Comparison of ENCODE assay signal across 22 cellular contexts in the genomic region with DNA sequence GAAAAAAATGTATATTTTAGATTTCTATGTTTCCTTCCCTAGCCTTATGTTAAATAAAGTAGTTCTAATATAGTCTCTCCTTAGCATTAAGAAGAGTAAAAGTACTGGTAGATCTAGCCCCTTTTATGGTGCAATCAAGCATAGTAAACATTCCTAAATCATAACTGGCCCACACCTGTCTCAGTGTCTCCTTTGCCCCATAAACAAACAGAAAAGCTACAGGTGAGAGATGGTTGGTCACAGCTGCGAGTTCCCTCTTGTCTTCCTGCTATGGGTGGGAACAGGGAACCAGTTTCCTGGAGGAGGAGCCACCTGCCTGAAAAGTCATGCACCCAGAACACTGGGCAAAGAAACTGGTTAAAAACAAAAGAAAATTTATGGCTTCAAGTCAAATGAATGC. TPM values are rescaled to one million over a fixed set of nuclear protein-coding genes. Genes with fewer than 3 reads are reported as not detected.
DNase-seq lines count a peak whose midpoint lies in the region; ATAC-seq, FAIRE-seq and TF ChIP-seq lines count a peak whose summit lies in the region.
"Had no signal": no experiment of that assay in that cellular context is flagged by ENCODE, and none has a peak within 500 bp of the region (broad histone marks: within the 10 kb centered on the region; RNA-seq: fewer than 3 reads in every experiment).

No MANE protein-coding gene starts in this region.

- peaks cover 0 to 5% of the 10 kb centered on the region in 2 experiments; a peak in 2 of 4 replicates for H3K4me1 ChIP-seq in HCT116 (ENCODE audit: control insufficient read depth in 1 of 2, insufficient read depth in 2 of 2, low read length in 2 of 2)
- H3K4me1 ChIP-seq in pancreas = peaks cover 0 to 5% (median 0%) of the 10 kb centered on the region in 3 donors
- H3K4me1 ChIP-seq in CD8-positive, alpha-beta memory T cell (ENCODE audit: insufficient read depth, low read length) = no peaks in the 10 kb centered on the region
- H3K4me1 ChIP-seq in ascending aorta = no peaks in the 10 kb centered on the region
- H3K4me1 ChIP-seq: BLaER1, spleen, stomach had no signal

- no peak for TF ChIP-seq POLR2A in HCT116 (IDR thresholded peaks at IDR 0.05; ENCODE audit: borderline replicate concordance, extremely low read depth, insufficient read depth, insufficient read length)

- DNase-seq in HCT116 (ENCODE audit: low read depth, low spot score) = no peak
- peak; percentile 80 for DNase-seq in NCI-H2029 treated with DMSO at 0.1 percent for 48 hours (lab: John Stamatoyannopoulos, UW)
- DNase-seq in SW480 (ENCODE audit: low spot score) = peak; percentile 49
- peak in 3 of 6 donors; percentile 29 to 54 (median 34) for DNase-seq in pancreas
- DNase-seq in CD8-positive, alpha-beta memory T cell = no peak
- no peak for DNase-seq in ascending aorta (ENCODE audit: low spot score in 2 of 2)
- DNase-seq: activated B cell treated with CpG ODN at 0.5 μM for 24 hours; activated effector memory CD4-positive, alpha-beta T cell treated with anti-CD3 and anti-CD28 coated beads, Interleukin-2, amount 50 U/mL, for 16 hours; dermis blood vessel endothelial cell; EL; HFFc6; hippocampal formation; NCI-H2171 treated with DMSO at 0.1 percent for 48 hours; OCI-M1; posterior cingulate gyrus; spleen; stomach had no signal

- H3K27me3 Mint-ChIP-seq in CD8-positive, alpha-beta memory T cell = peaks cover 5 to 38% of the 10 kb centered on the region in 2 donors

- RAD21 ChIA-PET in HCT116 (lab: Charles Lee; ENCODE audit: low non-redundant PET in 1 of 2, low total read pairs in 2 of 2, uncharacterized antibody in 2 of 2, unreplicated experiment in 2 of 2) = no interaction called here

- H3K4me3 ChIP-seq in HCT116 (replicated peaks in 1 of 2; ENCODE audit: low read depth in 1 of 2, low read length in 2 of 2) (no peak overlapping the region), pancreas (no peak overlapping the region), ascending aorta (no peak overlapping the region)
- H3K4me3 ChIP-seq in CD8-positive, alpha-beta memory T cell (ENCODE audit: low read length) = no peak overlapping the region
- H3K4me3 ChIP-seq: BLaER1, spleen, stomach had no signal

- H3K79me2 ChIP-seq in HCT116 (ENCODE audit: insufficient read depth, low read length) = no peaks in the 10 kb centered on the region

- H2AFZ ChIP-seq in HCT116 (ENCODE audit: low read depth, low read length, poor library complexity, severe bottlenecking) = peak overlapping the region; percentile 82

- H3K27ac Mint-ChIP-seq in CD8-positive, alpha-beta memory T cell = no peak overlapping the region
- H3K27ac Mint-ChIP-seq: activated B cell treated with CpG ODN at 0.5 μM for 24 hours, HFFc6 had no signal

- 4 to 13% methylated on average over 1 of the region's 1 CpG for WGBS in pancreas, 2 donors

- intact Hi-C loops in HCT116 (cut with micrococcal nuclease) (no loop called here), pancreas (cut with DNase I) (no loop called here), ascending aorta (cut with DNase I) (no loop called here)

- no peak for TF ChIP-seq RAD21 in HCT116 (IDR thresholded peaks at IDR 0.05; ENCODE audit: low read depth)

- H3K9me3 ChIP-seq in HCT116 (ENCODE audit: control insufficient read depth in 1 of 2, insufficient read depth in 1 of 2, low read depth in 1 of 2, low read length in 2 of 2) (no peaks in the 10 kb centered on the region), pancreas (no peaks in the 10 kb centered on the region), ascending aorta (no peaks in the 10 kb centered on the region)
- no peaks in the 10 kb centered on the region for H3K9me3 ChIP-seq in CD8-positive, alpha-beta memory T cell (ENCODE audit: low read length)
- H3K9me3 ChIP-seq: BLaER1, spleen, stomach had no signal

- POLR2A ChIA-PET in HCT116 (lab: Charles Lee) = no interaction called here
- POLR2A ChIA-PET in CD8-positive, alpha-beta memory T cell (lab: Charles Lee) = interaction anchor here (0.9 kb wide), 1 partner anchor 12 kb away, joined by 3 read pairs; no protein-coding TSS in a partner anchor

- no peak overlapping the region for H3K4me3 Mint-ChIP-seq in CD8-positive, alpha-beta memory T cell
- H3K4me3 Mint-ChIP-seq: activated B cell treated with CpG ODN at 0.5 μM for 24 hours, HFFc6 had no signal

- H3K36me3 Mint-ChIP-seq in CD8-positive, alpha-beta memory T cell = no peaks in the 10 kb centered on the region

- H3K27ac ChIP-seq in HCT116 (ENCODE audit: low read depth, low read length) (no peak overlapping the region), pancreas (no peak overlapping the region), ascending aorta (no peak overlapping the region)
- H3K27ac ChIP-seq in CD8-positive, alpha-beta memory T cell (ENCODE audit: low read depth, low read length) = no peak overlapping the region
- H3K27ac ChIP-seq: BLaER1, HL-60, KMS-11, spleen, stomach had no signal

- no peaks in the 10 kb centered on the region for H3K4me1 Mint-ChIP-seq in CD8-positive, alpha-beta memory T cell
- H3K4me1 Mint-ChIP-seq: activated B cell treated with CpG ODN at 0.5 μM for 24 hours had no signal

- peaks cover 0 to 4% (median 0%) of the 10 kb centered on the region in 5 donors for H3K9me3 Mint-ChIP-seq in CD8-positive, alpha-beta memory T cell
- H3K9me3 Mint-ChIP-seq: HFFc6 had no signal

- no peaks in the 10 kb centered on the region for H3K27me3 ChIP-seq in HCT116 (ENCODE audit: insufficient read depth, low read length)
- no peaks in the 10 kb centered on the region for H3K27me3 ChIP-seq in pancreas
- H3K27me3 ChIP-seq in CD8-positive, alpha-beta memory T cell (ENCODE audit: insufficient read depth, low read length, poor library complexity, severe bottlenecking) = no peaks in the 10 kb centered on the region
- H3K27me3 ChIP-seq in ascending aorta = no peaks in the 10 kb centered on the region
- H3K27me3 ChIP-seq: BLaER1, stomach had no signal

- no peaks in the 10 kb centered on the region for H3K9me2 ChIP-seq in HCT116 (ENCODE audit: insufficient read depth)

- CTCF ChIA-PET in HCT116 (lab: Charles Lee) = no interaction called here
- CTCF ChIA-PET in CD8-positive, alpha-beta memory T cell (lab: Charles Lee) = no interaction called here

- BruUV-seq in HCT116 (replicated peaks; lab: Mats Ljungman, UMichigan) = no TSS peak

- H4K20me1 ChIP-seq in HCT116 (ENCODE audit: insufficient read depth) = no peaks in the 10 kb centered on the region
- H4K20me1 ChIP-seq: BLaER1 had no signal

- peak; percentile 43 for FAIRE-seq in pancreas (lab: Jason Lieb, UNC)
- FAIRE-seq: astrocyte had no signal

- TF ChIP-seq CTCF in HCT116 (IDR thresholded peaks at IDR 0.05 in 2 of 3, conservative IDR thresholded peaks at IDR 0.05 in 1 of 3; ENCODE audit: borderline replicate concordance in 1 of 3, insufficient read depth in 1 of 3, low read depth in 2 of 3, low read length in 2 of 3) (no peak), pancreas (IDR thresholded peaks at IDR 0.05) (no peak), ascending aorta (IDR thresholded peaks at IDR 0.05) (no peak)

- ATAC-seq in HCT116 (peak; percentile 90), pancreas (peak; percentile 84 to 97 (median 92)), HG03025 (IDR thresholded peaks at IDR 0.05; ENCODE audit: low FRiP score, unreplicated experiment) (no peak)

- H3K36me3 ChIP-seq in HCT116 (ENCODE audit: control insufficient read depth in 1 of 2, insufficient read depth in 2 of 2, low read length in 2 of 2) = no peaks in the 10 kb centered on the region
- H3K36me3 ChIP-seq in pancreas = no peaks in the 10 kb centered on the region
- H3K36me3 ChIP-seq in CD8-positive, alpha-beta memory T cell (ENCODE audit: insufficient read depth, low read length) = no peaks in the 10 kb centered on the region
- H3K36me3 ChIP-seq in ascending aorta = no peaks in the 10 kb centered on the region
- H3K36me3 ChIP-seq: BLaER1, spleen, stomach had no signal

- peak overlapping the region; percentile 31; the same call in 1 of the 2 replicates for H3K4me2 ChIP-seq in HCT116 (ENCODE audit: low read length)
- H3K4me2 ChIP-seq: BLaER1, KMS-11 had no signal

- H3K9ac ChIP-seq in HCT116 (ENCODE audit: low read length) = no peak overlapping the region
- H3K9ac ChIP-seq: BLaER1, KMS-11 had no signal

TF ChIP-seq in HCT116, 20 proteins besides CTCF, POLR2A, EP300 and RAD21:
- TF ChIP-seq CBX3 (IDR thresholded peaks at IDR 0.05; ENCODE audit: low read depth) (peak; percentile 44; the same call in 1 of the 2 replicates), POLR2AphosphoS5 (IDR thresholded peaks at IDR 0.05; ENCODE audit: low read depth, low read length) (no peak), ELF1 (IDR thresholded peaks at IDR 0.05; ENCODE audit: borderline replicate concordance, low read depth) (peak; percentile 15; the same call in 1 of the 2 replicates), FOSL1 (IDR thresholded peaks at IDR 0.05; ENCODE audit: low read depth) (no peak)
TF ChIP-seq in HCT116: peak in this region for 2.

RNA-seq across cellular contexts. Expression of gene SOWAHB, which starts 16.6 kb away (rescaled TPM):
- 3.0 TPM for total RNA-seq in HCT116 (2021; ENCODE audit: unreplicated experiment)
- 2.5 and 2.6 TPM in 2 replicates for polyA plus RNA-seq in HCT116 (2012)
- 1 to 10 TPM; 2.1 to 4.2 (median 2.9) TPM for total RNA-seq in pancreas
- 1 to 10 TPM in 1 of 2 donors, under 1 TPM in 1; 0.53 to 1.2 TPM for polyA plus RNA-seq in pancreas
- not detected for total RNA-seq in CD8-positive, alpha-beta memory T cell
- polyA plus RNA-seq in CD8-positive, alpha-beta memory T cell = not detected
- 6.5 TPM for total RNA-seq in ascending aorta
- total RNA-seq: activated B cell treated with CpG ODN at 0.5 μM for 24 hours had no signal
- polyA plus RNA-seq: spleen had no signal

Comparison
In these comparisons a context has a peak if more than half of its experiments do, and no peak if none do; other contexts are left out.
1. DNase-seq: peak in NCI-H2029 treated with DMSO at 0.1 percent for 48 hours (single experiment) and SW480 (single experiment); none in HCT116 (single experiment), CD8-positive, alpha-beta memory T cell (0 of 5) and ascending aorta (0 of 2).